Comparison of ENCODE assay signal across 8 cellular contexts in genomic region chr15:92807971-92808571, GRCh38.
DNase-seq lines count a peak whose midpoint lies in the region; ATAC-seq and TF ChIP-seq lines count a peak whose summit lies in the region.

No MANE protein-coding gene starts in this region.

- ATAC-seq in body of pancreas: no peak

- H4K8ac ChIP-seq in mesendoderm (ENCODE audit: low read depth, low read length): peak overlapping the region; percentile 43

- H3K27me3 ChIP-seq in OCI-LY3 (ENCODE audit: low read depth, low read length) (no peaks in the 10 kb centered on the region), body of pancreas (no peaks in the 10 kb centered on the region), mesendoderm (ENCODE audit: insufficient read depth, low read length, poor library complexity) (no peaks in the 10 kb centered on the region), uterus (no peaks in the 10 kb centered on the region)

- H4K5ac ChIP-seq in mesendoderm (ENCODE audit: low read length): no peak overlapping the region

- peak overlapping the region; percentile 72 for H3K56ac ChIP-seq in mesendoderm (ENCODE audit: low read length)

- DNase-seq in DMS 273 (lab: John Stamatoyannopoulos, UW; ENCODE audit: unreplicated experiment) (peak; percentile 54), DMS 273 treated with DMSO at 0.1 percent for 48 hours (lab: John Stamatoyannopoulos, UW) (no peak), body of pancreas (peak in 2 of 4 donors; percentile 23 to 27), mesendoderm (peak; percentile 61), uterus (peak in 1 of 2 donors; percentile 29), GM19238 (ENCODE audit: insufficient read length, low spot score) (no peak), GDM1 (lab: John Stamatoyannopoulos, UW) (no peak)

- H2BK120ac ChIP-seq in mesendoderm (ENCODE audit: low read depth, low read length): peak overlapping the region; percentile 8

- H3K9ac ChIP-seq in OCI-LY3 (ENCODE audit: low read length) (peak overlapping the region; percentile 89), mesendoderm (ENCODE audit: low read length) (peak overlapping the region; percentile 78)

- H3K27ac ChIP-seq in OCI-LY3 (ENCODE audit: low read length) (peak overlapping the region; percentile 64), body of pancreas (peak overlapping the region; percentile 59 to 97 (median 94)), mesendoderm (ENCODE audit: low read depth, low read length) (no peak overlapping the region), uterus (peak overlapping the region; percentile 88 to 99)

- peaks cover 34% of the 10 kb centered on the region for H3K4me1 ChIP-seq in OCI-LY3 (ENCODE audit: low read length)
- H3K4me1 ChIP-seq in body of pancreas: peaks cover 56% of the 10 kb centered on the region
- peaks cover 11% of the 10 kb centered on the region for H3K4me1 ChIP-seq in mesendoderm (ENCODE audit: control insufficient read depth, low read depth, low read length)
- H3K4me1 ChIP-seq in uterus: no peaks in the 10 kb centered on the region

- no peaks in the 10 kb centered on the region for H4K20me1 ChIP-seq in OCI-LY3 (ENCODE audit: insufficient read depth, low read length)

- WGBS in body of pancreas, 2 donors: 45 to 53% methylated on average over 11 to 14 of the region's 14 CpGs
- WGBS in mesendoderm (ENCODE audit: extremely low coverage, insufficient coverage, low lambda C conversion rate): no CpG with 5 or more reads among the region's 14 CpGs

- H3K79me1 ChIP-seq in mesendoderm (ENCODE audit: low read length): no peaks in the 10 kb centered on the region

- H3K4me2 ChIP-seq in OCI-LY3 (ENCODE audit: low read length): peak overlapping the region; percentile 85
- H3K4me2 ChIP-seq in mesendoderm (ENCODE audit: low read length): peak overlapping the region; percentile 3

- peak overlapping the region; percentile 98 for H3K4ac ChIP-seq in mesendoderm (ENCODE audit: low read depth, low read length)

- TF ChIP-seq POLR2A in body of pancreas (IDR thresholded peaks at IDR 0.05) (peak in 1 of 3 donors; percentile 18), uterus (IDR thresholded peaks at IDR 0.05) (no peak)

- H3K36me3 ChIP-seq in OCI-LY3 (replicated peaks; ENCODE audit: low read depth, low read length) (no peaks in the 10 kb centered on the region), body of pancreas (replicated peaks in 1 of 2; ENCODE audit: insufficient read depth in 1 of 2, low read depth in 2 of 2) (no peaks in the 10 kb centered on the region), mesendoderm (ENCODE audit: control insufficient read depth, insufficient read depth, low read length) (no peaks in the 10 kb centered on the region), uterus (no peaks in the 10 kb centered on the region)

- H3K79me2 ChIP-seq in OCI-LY3 (ENCODE audit: low read length): peaks cover 9% of the 10 kb centered on the region
- no peaks in the 10 kb centered on the region for H3K79me2 ChIP-seq in mesendoderm (ENCODE audit: control insufficient read depth, insufficient read depth, low read length)

- intact Hi-C loops in body of pancreas (cut with DNase I) (no loop called here), uterus (cut with DNase I; ENCODE audit: low total_unique reads) (loop anchor here (5.0 kb wide), 2 partner anchors 94 to 109 kb away; partner anchors contain the start of gene CHD2)

- H3K4me3 ChIP-seq in OCI-LY3 (ENCODE audit: low read length) (peak overlapping the region; percentile 84), body of pancreas (peak overlapping the region in 1 of 2 donors; percentile 7), mesendoderm (ENCODE audit: low read length) (no peak overlapping the region), uterus (peak overlapping the region; percentile 42 to 65)

- H3K9me3 ChIP-seq in OCI-LY3 (ENCODE audit: insufficient read depth, low read length): no peaks in the 10 kb centered on the region
- H3K9me3 ChIP-seq in body of pancreas: no peaks in the 10 kb centered on the region
- H3K9me3 ChIP-seq in uterus: no peaks in the 10 kb centered on the region

- H3K18ac ChIP-seq in mesendoderm (ENCODE audit: low read length): peak overlapping the region; percentile 91

- H2AK5ac ChIP-seq in mesendoderm (ENCODE audit: low read length): no peak overlapping the region

- H2BK5ac ChIP-seq in mesendoderm (ENCODE audit: low read length): no peak overlapping the region

- TF ChIP-seq CTCF in OCI-LY3 (IDR thresholded peaks at IDR 0.05; ENCODE audit: low read depth, low read length): no peak
- TF ChIP-seq CTCF in body of pancreas (IDR thresholded peaks at IDR 0.05): no peak
- no peak for TF ChIP-seq CTCF in uterus (IDR thresholded peaks at IDR 0.05)

- no peak overlapping the region for H2BK15ac ChIP-seq in mesendoderm (replicated peaks; ENCODE audit: low read depth)

- peak overlapping the region; percentile 86 for H2AFZ ChIP-seq in OCI-LY3 (ENCODE audit: low read depth, low read length)

- no peak overlapping the region for H3K23ac ChIP-seq in mesendoderm (ENCODE audit: low read length)

Comparison
In these comparisons a context has a peak if more than half of its experiments do, and no peak if none do; other contexts are left out.
1. DNase-seq: peak in DMS 273 (single experiment) and mesendoderm (single experiment); none in DMS 273 treated with DMSO at 0.1 percent for 48 hours (single experiment), GM19238 (single experiment) and GDM1 (single experiment).